2 cellular contexts compared by ENCODE assay signal in genomic region chr1:10889628-10890353, GRCh38.
TF ChIP-seq lines count a peak whose summit lies in the region.

No MANE protein-coding gene starts in this region.

TF ChIP-seq in GM23338, 12 proteins besides CTCF, POLR2A, EP300 and RAD21:
- no peak for TF ChIP-seq CREB1 (CRISPR knock-in tag; IDR thresholded peaks at IDR 0.05; ENCODE audit: low read depth)
- TF ChIP-seq EZH2phosphoT487 (IDR thresholded peaks at IDR 0.05; ENCODE audit: unreplicated experiment) = no peak
- no peak for TF ChIP-seq ZNF462 (CRISPR knock-in tag; IDR thresholded peaks at IDR 0.05)
- TF ChIP-seq NANOG (IDR thresholded peaks at IDR 0.05; ENCODE audit: borderline replicate concordance) = no peak
- no peak for TF ChIP-seq ETS1 (IDR thresholded peaks at IDR 0.05)
- no peak for TF ChIP-seq JUNB (IDR thresholded peaks at IDR 0.05; ENCODE audit: unreplicated experiment)
- TF ChIP-seq ZNF114 (CRISPR knock-in tag; IDR thresholded peaks at IDR 0.05) = no peak
- TF ChIP-seq STAT1 (IDR thresholded peaks at IDR 0.05; ENCODE audit: unreplicated experiment) = no peak
TF ChIP-seq in GM23338: peak in this region for 0.

TF ChIP-seq in H1, 55 proteins besides CTCF, POLR2A, EP300 and RAD21:
- TF ChIP-seq JUN (IDR thresholded peaks at IDR 0.05; ENCODE audit: low read depth, low read length) = no peak
- TF ChIP-seq BACH1 (IDR thresholded peaks at IDR 0.05; ENCODE audit: low read length) = no peak
- no peak for TF ChIP-seq SAP30 (IDR thresholded peaks at IDR 0.05; ENCODE audit: insufficient read depth, insufficient replicate concordance, low read length)
- no peak for TF ChIP-seq EZH2 (IDR thresholded peaks at IDR 0.05; ENCODE audit: low read depth, low read length, severe bottlenecking)
- no peak for TF ChIP-seq ATF3 (IDR thresholded peaks at IDR 0.05; ENCODE audit: insufficient read depth, low read depth, low read length)
- TF ChIP-seq PHF8 (conservative IDR thresholded peaks at IDR 0.05; ENCODE audit: low read depth, low read length) = no peak
- no peak for TF ChIP-seq JUND (IDR thresholded peaks at IDR 0.05; ENCODE audit: low read length)
- no peak for TF ChIP-seq SP2 (IDR thresholded peaks at IDR 0.05; ENCODE audit: low read length)
